Comparison of ENCODE assay signal across 21 cellular contexts in the genomic region with DNA sequence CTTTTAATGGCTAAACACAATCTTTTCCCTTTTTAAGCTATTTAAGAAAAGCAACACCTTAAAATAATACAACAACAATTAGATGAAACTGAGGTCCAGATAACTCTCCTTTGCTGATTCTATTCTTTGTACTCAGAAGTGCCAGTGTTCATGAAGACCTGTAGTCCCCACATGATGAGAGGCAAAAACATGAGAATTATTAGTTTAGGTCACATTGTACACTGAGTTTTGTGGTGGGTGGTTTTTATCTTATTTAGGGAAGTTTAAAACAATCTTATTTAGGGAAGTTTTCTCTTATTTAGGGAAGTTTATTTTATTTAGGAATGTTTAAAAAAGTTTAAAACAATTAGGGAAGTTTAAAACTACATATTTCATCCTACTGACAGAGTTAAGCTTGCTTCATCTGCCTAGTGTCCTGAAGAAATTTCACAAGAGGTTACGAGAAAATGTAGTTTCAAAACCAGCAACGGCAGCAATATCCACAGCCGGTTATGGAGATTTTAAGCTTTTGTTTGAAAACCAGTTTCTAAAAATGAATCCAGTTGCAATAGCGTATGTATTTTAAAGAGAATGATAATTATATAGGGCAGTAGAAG. TPM values are rescaled to one million over a fixed set of nuclear protein-coding genes. Genes with fewer than 3 reads are reported as not detected.
DNase-seq lines count a peak whose midpoint lies in the region; TF ChIP-seq lines count a peak whose summit lies in the region.
"Had no signal": no experiment of that assay in that cellular context is flagged by ENCODE, and none has a peak within 500 bp of the region (broad histone marks: within the 10 kb centered on the region; RNA-seq: fewer than 3 reads in every experiment).

No MANE protein-coding gene starts in this region.

- peaks cover 0 to 33% (median 24%) of the 10 kb centered on the region in 8 donors for H3K9me3 ChIP-seq in spleen

- peaks cover 3% of the 10 kb centered on the region for H3K36me3 Mint-ChIP-seq in progenitor cell of endocrine pancreas (ENCODE audit: insufficient read depth)
- H3K36me3 Mint-ChIP-seq: CD4-positive, CD25-positive, alpha-beta regulatory T cell had no signal

- H3K36me3 ChIP-seq in spleen, result no peaks in the 10 kb centered on the region

- H3K27me3 ChIP-seq in spleen (replicated peaks in 1 of 7), result no peaks in the 10 kb centered on the region

- H3K4me1 ChIP-seq in spleen, result peaks cover 0 to 28% (median 0%) of the 10 kb centered on the region in 6 donors
- H3K4me1 ChIP-seq: Caco-2 had no signal

- DNase-seq in GF-D8 (lab: John Stamatoyannopoulos, UW) (peak; percentile 88), MV-4-11 (lab: John Stamatoyannopoulos, UW) (peak; percentile 92), SKM-1 (lab: John Stamatoyannopoulos, UW; ENCODE audit: unreplicated experiment) (peak; percentile 94), spleen (no peak), T-helper 9 cell (no peak), progenitor cell of endocrine pancreas (ENCODE audit: low spot score, unreplicated experiment) (no peak), NCI-H1436 (lab: John Stamatoyannopoulos, UW) (no peak)
- DNase-seq: Caco-2; CD4-positive, CD25-positive, alpha-beta regulatory T cell; DMS153; IMR-90; Karpas-422; MM.1S; NCI-H1417 treated with DMSO at 0.1 percent for 48 hours; NCI-H2029 treated with DMSO at 0.1 percent for 48 hours; NCI-H2171 treated with DMSO at 0.1 percent for 48 hours; NCI-H774; SHP77 treated with DMSO at 0.1 percent for 48 hours; SW 1271 had no signal

- H3K27ac ChIP-seq in spleen, result peak overlapping the region in 7 of 8 donors; percentile 12 to 82 (median 72)

- no peak overlapping the region for H3K27ac Mint-ChIP-seq in progenitor cell of endocrine pancreas
- H3K27ac Mint-ChIP-seq: CD4-positive, CD25-positive, alpha-beta regulatory T cell had no signal

- intact Hi-C loops in spleen (cut with DNase I; ENCODE audit: low total_unique reads), result no loop called here

- 42 to 69% (median 59%) methylated on average over 4 of the region's 4 CpGs for WGBS in spleen, 5 donors

- no peaks in the 10 kb centered on the region for H3K4me1 Mint-ChIP-seq in progenitor cell of endocrine pancreas (ENCODE audit: low read depth)
- H3K4me1 Mint-ChIP-seq: CD4-positive, CD25-positive, alpha-beta regulatory T cell had no signal

- peaks cover 62% of the 10 kb centered on the region for H3K9me3 Mint-ChIP-seq in progenitor cell of endocrine pancreas (ENCODE audit: low read depth)

- TF ChIP-seq CTCF in spleen (IDR thresholded peaks at IDR 0.05 in 8 of 11, conservative IDR thresholded peaks at IDR 0.05 in 3 of 11) (no peak), progenitor cell of endocrine pancreas (IDR thresholded peaks at IDR 0.05; ENCODE audit: unreplicated experiment) (no peak)

- H3K27me3 Mint-ChIP-seq in progenitor cell of endocrine pancreas, result no peaks in the 10 kb centered on the region

- no peak overlapping the region for H3K4me3 ChIP-seq in spleen

- no peak for TF ChIP-seq POLR2A in spleen (IDR thresholded peaks at IDR 0.05)

- no peak overlapping the region for H3K4me3 Mint-ChIP-seq in progenitor cell of endocrine pancreas (ENCODE audit: low read depth)
- H3K4me3 Mint-ChIP-seq: CD4-positive, CD25-positive, alpha-beta regulatory T cell had no signal

RNA-seq across cellular contexts. Expression of a gene that starts 7.8 kb away (rescaled TPM):
- not detected for total RNA-seq in spleen
- polyA plus RNA-seq in spleen, result not detected
- total RNA-seq in progenitor cell of endocrine pancreas, result not detected in 2 replicates
- total RNA-seq: Caco-2; CD4-positive, CD25-positive, alpha-beta regulatory T cell; H4; IMR-90; NCI-H460 had no signal
- polyA plus RNA-seq: CD4-positive, CD25-positive, alpha-beta regulatory T cell; IMR-90 had no signal

RNA-seq across cellular contexts. Expression of a gene that starts 45.2 kb away (rescaled TPM):
- total RNA-seq in spleen (under 1 TPM in 2 of 7 donors, not detected in 5; 0.37 to 0.54 TPM), progenitor cell of endocrine pancreas (not detected in 2 replicates)
- polyA plus RNA-seq in spleen, result under 1 TPM; 0.09 to 0.17 (median 0.16) TPM
- total RNA-seq: Caco-2; CD4-positive, CD25-positive, alpha-beta regulatory T cell; IMR-90; NCI-H460 had no signal
- polyA plus RNA-seq: IMR-90 had no signal

RNA-seq across cellular contexts. Expression of a gene that starts 55.1 kb away (rescaled TPM):
- total RNA-seq in spleen (not detected), progenitor cell of endocrine pancreas (not detected in 2 replicates)
- not detected for polyA plus RNA-seq in spleen
- total RNA-seq: Caco-2; CD4-positive, CD25-positive, alpha-beta regulatory T cell; H4; IMR-90; NCI-H460 had no signal
- polyA plus RNA-seq: CD4-positive, CD25-positive, alpha-beta regulatory T cell; IMR-90 had no signal

Comparison
In these comparisons a context has a peak if more than half of its experiments do, and no peak if none do; other contexts are left out.
1. DNase-seq: peak in GF-D8 (single experiment), MV-4-11 (single experiment) and SKM-1 (single experiment); none in spleen (single experiment), T-helper 9 cell (single experiment), progenitor cell of endocrine pancreas (single experiment) and NCI-H1436 (single experiment).